18 cellular contexts compared by ENCODE assay signal in the genomic region with DNA sequence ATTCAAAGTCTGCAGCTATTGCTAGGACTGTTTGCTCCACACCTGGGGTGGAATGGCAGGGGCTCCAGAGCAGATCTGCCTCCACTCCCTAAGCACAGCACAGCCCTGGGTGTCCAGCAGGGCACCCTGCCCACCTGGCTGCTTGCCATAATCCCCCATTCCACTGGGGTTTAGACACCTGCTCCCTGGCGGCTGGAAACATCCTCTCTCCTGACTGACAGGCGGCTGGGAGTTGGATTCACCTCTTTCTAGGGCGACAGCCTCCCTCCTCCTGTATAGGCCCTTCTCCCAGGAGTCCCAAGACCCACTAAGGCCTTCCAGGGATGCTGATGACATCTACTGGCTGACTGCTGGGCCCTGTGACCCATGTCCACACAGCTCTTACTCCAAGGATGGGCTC. TPM values are rescaled to one million over a fixed set of nuclear protein-coding genes. Genes with fewer than 3 reads are reported as not detected.
A peak's percentile ranks its signal among the peaks of the same experiment; 100 is the strongest.
DNase-seq lines count a peak whose midpoint lies in the region; ATAC-seq and TF ChIP-seq lines count a peak whose summit lies in the region.
"Had no signal": no experiment of that assay in that cellular context is flagged by ENCODE, and none has a peak within 500 bp of the region (broad histone marks: within the 10 kb centered on the region; RNA-seq: fewer than 3 reads in every experiment).

No MANE protein-coding gene starts in this region.

- intact Hi-C loops in Right ventricle myocardium inferior (cut with DNase I) = no loop called here
- intact Hi-C loops in tibial artery (cut with DNase I; ENCODE audit: low total_unique reads) = loop anchor here (5.0 kb wide), 1 partner anchor 33 kb away; the partner anchor contains the start of gene G6PC3
- intact Hi-C loops in activated T-helper 2 cell treated with anti-CD3 and anti-CD28 coated beads, Interferon-gamma antibody, Interleukin-2, Interleukin-4, amounts not matched to agents 10 μg/mL and 5 μg/mL and 100 μg/mL, durations not matched to agents 14 hours and 24 hours and 36 hours (cut with micrococcal nuclease) = no loop called here

- H3K27ac ChIP-seq in right atrium auricular region (peak overlapping the region; percentile 97), tibial artery (peak overlapping the region; percentile 64 to 91)
- H3K27ac ChIP-seq: parathyroid adenoma had no signal

- no peak overlapping the region for H3K4me3 Mint-ChIP-seq in endothelial cell (ENCODE audit: unreplicated experiment)
- no peak overlapping the region for H3K4me3 Mint-ChIP-seq in activated T-helper 2 cell treated with anti-CD3 and anti-CD28 coated beads, Interferon-gamma antibody, Interleukin-2, Interleukin-4, amounts not matched to agents 10 μg/mL and 5 μg/mL and 100 μg/mL, durations not matched to agents 14 hours and 24 hours and 36 hours (ENCODE audit: low read depth)
- H3K4me3 Mint-ChIP-seq: activated naive CD8-positive, alpha-beta T cell had no signal

- no peaks in the 10 kb centered on the region for H3K9me3 ChIP-seq in right atrium auricular region
- H3K9me3 ChIP-seq in tibial artery = no peaks in the 10 kb centered on the region
- H3K9me3 ChIP-seq: stomach had no signal

- peaks cover 3% of the 10 kb centered on the region for H3K27me3 Mint-ChIP-seq in endothelial cell (ENCODE audit: unreplicated experiment)
- H3K27me3 Mint-ChIP-seq in activated T-helper 2 cell treated with anti-CD3 and anti-CD28 coated beads, Interferon-gamma antibody, Interleukin-2, Interleukin-4, amounts not matched to agents 10 μg/mL and 5 μg/mL and 100 μg/mL, durations not matched to agents 14 hours and 24 hours and 36 hours (ENCODE audit: low read depth) = no peaks in the 10 kb centered on the region
- H3K27me3 Mint-ChIP-seq: activated naive CD8-positive, alpha-beta T cell had no signal

- H3K4me3 ChIP-seq in right atrium auricular region (no peak overlapping the region), tibial artery (no peak overlapping the region)
- H3K4me3 ChIP-seq: stomach had no signal

- TF ChIP-seq CTCF in right atrium auricular region (IDR thresholded peaks at IDR 0.05) (no peak), endothelial cell (IDR thresholded peaks at IDR 0.05; ENCODE audit: unreplicated experiment) (no peak), tibial artery (IDR thresholded peaks at IDR 0.05) (no peak)

- no peaks in the 10 kb centered on the region for H3K9me3 Mint-ChIP-seq in endothelial cell (ENCODE audit: unreplicated experiment)
- no peaks in the 10 kb centered on the region for H3K9me3 Mint-ChIP-seq in activated T-helper 2 cell treated with anti-CD3 and anti-CD28 coated beads, Interferon-gamma antibody, Interleukin-2, Interleukin-4, amounts not matched to agents 10 μg/mL and 5 μg/mL and 100 μg/mL, durations not matched to agents 14 hours and 24 hours and 36 hours

- no peaks in the 10 kb centered on the region for H3K27me3 ChIP-seq in right atrium auricular region
- H3K27me3 ChIP-seq in tibial artery = no peaks in the 10 kb centered on the region
- H3K27me3 ChIP-seq: stomach had no signal

- H3K36me3 ChIP-seq in right atrium auricular region (no peaks in the 10 kb centered on the region), tibial artery (peaks cover 0 to 19% (median 0%) of the 10 kb centered on the region in 3 donors)

- no peak for DNase-seq in right atrium auricular region (ENCODE audit: low spot score)
- DNase-seq in Right ventricle myocardium inferior (ENCODE audit: missing footprints) = no peak
- peak; percentile 96 for DNase-seq in NCI-H82 (lab: John Stamatoyannopoulos, UW)
- DNase-seq in endothelial cell (ENCODE audit: low spot score) = no peak
- no peak for DNase-seq in tibial artery
- no peak for DNase-seq in stimulated activated CD4-positive, alpha-beta T cell treated with anti-CD3 and anti-CD28 coated beads, Interleukin-1b, Interleukin-23, amount 100 ng/mL, for 48 hours
- no peak for DNase-seq in activated T-helper 2 cell treated with anti-CD3 and anti-CD28 coated beads, Interferon-gamma antibody, Interleukin-2, Interleukin-4, amounts not matched to agents 10 μg/mL and 5 μg/mL and 100 μg/mL, durations not matched to agents 14 hours and 24 hours and 36 hours (ENCODE audit: low spot score)
- DNase-seq: activated CD4-positive, alpha-beta T cell treated with anti-CD3 and anti-CD28 coated beads for 48 hours; effector memory CD4-positive, alpha-beta T cell; GF-D8; Kasumi-1; left colon; NCI-H1930; stomach; T1000 had no signal

- no peaks in the 10 kb centered on the region for H3K36me3 Mint-ChIP-seq in endothelial cell (ENCODE audit: low read depth, unreplicated experiment)
- no peaks in the 10 kb centered on the region for H3K36me3 Mint-ChIP-seq in activated T-helper 2 cell treated with anti-CD3 and anti-CD28 coated beads, Interferon-gamma antibody, Interleukin-2, Interleukin-4, amounts not matched to agents 10 μg/mL and 5 μg/mL and 100 μg/mL, durations not matched to agents 14 hours and 24 hours and 36 hours (ENCODE audit: low read depth)

- no peak for ATAC-seq in Right ventricle myocardium inferior
- ATAC-seq in GM21529 (IDR thresholded peaks at IDR 0.05; ENCODE audit: unreplicated experiment) = no peak
- ATAC-seq: left colon had no signal

- H3K4me1 ChIP-seq in right atrium auricular region (peaks cover 0 to 88% of the 10 kb centered on the region in 2 donors), tibial artery (peaks cover 18 to 98% (median 79%) of the 10 kb centered on the region in 4 donors)

- H3K27ac Mint-ChIP-seq in endothelial cell (ENCODE audit: unreplicated experiment) = peak overlapping the region; percentile 72
- H3K27ac Mint-ChIP-seq in activated T-helper 2 cell treated with anti-CD3 and anti-CD28 coated beads, Interferon-gamma antibody, Interleukin-2, Interleukin-4, amounts not matched to agents 10 μg/mL and 5 μg/mL and 100 μg/mL, durations not matched to agents 14 hours and 24 hours and 36 hours = no peak overlapping the region
- H3K27ac Mint-ChIP-seq: activated naive CD8-positive, alpha-beta T cell had no signal

- peaks cover 35% of the 10 kb centered on the region for H3K4me1 Mint-ChIP-seq in endothelial cell (ENCODE audit: unreplicated experiment)
- H3K4me1 Mint-ChIP-seq in activated T-helper 2 cell treated with anti-CD3 and anti-CD28 coated beads, Interferon-gamma antibody, Interleukin-2, Interleukin-4, amounts not matched to agents 10 μg/mL and 5 μg/mL and 100 μg/mL, durations not matched to agents 14 hours and 24 hours and 36 hours (ENCODE audit: low read depth) = no peaks in the 10 kb centered on the region

RNA-seq across cellular contexts. Expression of gene HDAC5, which starts 18.0 kb away (rescaled TPM):
- total RNA-seq in right atrium auricular region (100 to 1,000 TPM in 1 of 2 donors, 10 to 100 TPM in 1; 80.0 to 138 TPM), Right ventricle myocardium inferior (67.5 TPM), endothelial cell (ENCODE audit: unreplicated experiment) (51.4 TPM)
- total RNA-seq in activated T-helper 2 cell treated with anti-CD3 and anti-CD28 coated beads, Interferon-gamma antibody, Interleukin-2, Interleukin-4, amounts not matched to agents 10 μg/mL and 5 μg/mL and 100 μg/mL, durations not matched to agents 14 hours and 24 hours and 36 hours = 18.7 and 19.9 TPM in 2 replicates

RNA-seq across cellular contexts. Expression of gene G6PC3, which starts 34.9 kb away (rescaled TPM):
- total RNA-seq in right atrium auricular region = 10 to 100 TPM; 36.0 to 41.1 TPM
- 30.4 TPM for total RNA-seq in Right ventricle myocardium inferior
- total RNA-seq in endothelial cell (ENCODE audit: unreplicated experiment) = 113 TPM
- 36.3 and 39.2 TPM in 2 replicates for total RNA-seq in activated T-helper 2 cell treated with anti-CD3 and anti-CD28 coated beads, Interferon-gamma antibody, Interleukin-2, Interleukin-4, amounts not matched to agents 10 μg/mL and 5 μg/mL and 100 μg/mL, durations not matched to agents 14 hours and 24 hours and 36 hours

RNA-seq across cellular contexts. Expression of gene HROB, which starts 36.2 kb away (rescaled TPM):
- total RNA-seq in right atrium auricular region (under 1 TPM; 0.59 to 0.94 TPM), Right ventricle myocardium inferior (2.0 TPM), endothelial cell (ENCODE audit: unreplicated experiment) (6.1 TPM)
- total RNA-seq in activated T-helper 2 cell treated with anti-CD3 and anti-CD28 coated beads, Interferon-gamma antibody, Interleukin-2, Interleukin-4, amounts not matched to agents 10 μg/mL and 5 μg/mL and 100 μg/mL, durations not matched to agents 14 hours and 24 hours and 36 hours = 20.7 and 24.1 TPM in 2 replicates

RNA-seq across cellular contexts. Expression of gene LSM12, which starts 39.0 kb away (rescaled TPM):
- total RNA-seq in right atrium auricular region = 10 to 100 TPM; 36.8 to 41.3 TPM
- 47.6 TPM for total RNA-seq in Right ventricle myocardium inferior
- 63.0 TPM for total RNA-seq in endothelial cell (ENCODE audit: unreplicated experiment)
- 81.4 and 88.4 TPM in 2 replicates for total RNA-seq in activated T-helper 2 cell treated with anti-CD3 and anti-CD28 coated beads, Interferon-gamma antibody, Interleukin-2, Interleukin-4, amounts not matched to agents 10 μg/mL and 5 μg/mL and 100 μg/mL, durations not matched to agents 14 hours and 24 hours and 36 hours
